ENCODE assay signal across 9 cellular contexts in genomic region chr15:89130194-89130593, GRCh38. TPM values are rescaled to one million over a fixed set of nuclear protein-coding genes. Genes with fewer than 3 reads are reported as not detected.
A peak's percentile ranks its signal among the peaks of the same experiment; 100 is the strongest.
DNase-seq lines count a peak whose midpoint lies in the region; ATAC-seq and TF ChIP-seq lines count a peak whose summit lies in the region.
"Had no signal": no experiment of that assay in that cellular context is flagged by ENCODE, and none has a peak within 500 bp of the region (broad histone marks: within the 10 kb centered on the region; RNA-seq: fewer than 3 reads in every experiment).

No MANE protein-coding gene starts in this region.

- peak; percentile 88 for DNase-seq in natural killer cell treated with Interleukin-12 subunit alpha and Interleukin-12 subunit beta and Interleukin-15 and Interleukin-18, amount 100 ng/mL, for 72 hours (ENCODE audit: low spot score)
- DNase-seq in putamen (ENCODE audit: low spot score) (no peak), NCI-H774 (lab: John Stamatoyannopoulos, UW) (no peak)
- DNase-seq in effector memory CD4-positive, alpha-beta T cell = no peak
- no peak for DNase-seq in activated CD4-positive, alpha-beta T cell treated with anti-CD3 and anti-CD28 coated beads, Interleukin-2, amount 50 U/mL, for 4 hours

- H3K9me3 Mint-ChIP-seq in natural killer cell treated with Interleukin-12 subunit alpha and Interleukin-12 subunit beta and Interleukin-15 and Interleukin-18, amount 100 ng/mL, for 72 hours = no peaks in the 10 kb centered on the region

- peaks cover 40 to 56% of the 10 kb centered on the region in 2 donors for H3K4me1 Mint-ChIP-seq in natural killer cell treated with Interleukin-12 subunit alpha and Interleukin-12 subunit beta and Interleukin-15 and Interleukin-18, amount 100 ng/mL, for 72 hours (ENCODE audit: low read depth in 2 of 2)

- ATAC-seq in GM18511 (IDR thresholded peaks at IDR 0.05; ENCODE audit: unreplicated experiment) = peak; percentile 79
- peak; percentile 83 for ATAC-seq in GM21619 (IDR thresholded peaks at IDR 0.05; ENCODE audit: unreplicated experiment)
- ATAC-seq in natural killer cell treated with Interleukin-12 subunit alpha and Interleukin-12 subunit beta and Interleukin-15 and Interleukin-18, amount 100 ng/mL, for 72 hours = peak; percentile 90 to 91

- peaks cover 52% of the 10 kb centered on the region for H3K4me1 ChIP-seq in Loucy (ENCODE audit: insufficient read depth, low read length, poor library complexity, severe bottlenecking)
- no peaks in the 10 kb centered on the region for H3K4me1 ChIP-seq in effector memory CD4-positive, alpha-beta T cell (ENCODE audit: control insufficient read depth, insufficient read depth, low read length, poor library complexity, severe bottlenecking)

- H4K20me1 ChIP-seq in Loucy (ENCODE audit: insufficient read depth, low read length, poor library complexity, severe bottlenecking) = no peaks in the 10 kb centered on the region

- peak overlapping the region; percentile 12 for H3K4me3 ChIP-seq in Loucy (ENCODE audit: low read length, poor library complexity, severe bottlenecking)
- no peak overlapping the region for H3K4me3 ChIP-seq in effector memory CD4-positive, alpha-beta T cell (ENCODE audit: insufficient read depth, low read depth, low read length, poor library complexity, severe bottlenecking)

- H3K9ac ChIP-seq in Loucy (ENCODE audit: low read depth, low read length, poor library complexity, severe bottlenecking) = peak overlapping the region; percentile 30

- H3K27ac Mint-ChIP-seq in natural killer cell treated with Interleukin-12 subunit alpha and Interleukin-12 subunit beta and Interleukin-15 and Interleukin-18, amount 100 ng/mL, for 72 hours = no peak overlapping the region
- H3K27ac Mint-ChIP-seq: T-helper 17 cell had no signal

- H3K36me3 ChIP-seq in Loucy (ENCODE audit: insufficient read depth, low read length) = peaks cover 34% of the 10 kb centered on the region; the same call in 1 of the 2 replicates
- peaks cover 28% of the 10 kb centered on the region for H3K36me3 ChIP-seq in effector memory CD4-positive, alpha-beta T cell (ENCODE audit: control insufficient read depth, insufficient read depth, low read length)

- H3K4me2 ChIP-seq in Loucy (ENCODE audit: low read depth, low read length, poor library complexity, severe bottlenecking) = peak overlapping the region; percentile 46

- H2AFZ ChIP-seq in Loucy (ENCODE audit: low read length) = no peak overlapping the region

- no peaks in the 10 kb centered on the region for H3K27me3 Mint-ChIP-seq in natural killer cell treated with Interleukin-12 subunit alpha and Interleukin-12 subunit beta and Interleukin-15 and Interleukin-18, amount 100 ng/mL, for 72 hours
- H3K27me3 Mint-ChIP-seq: T-helper 17 cell had no signal

- H3K4me3 Mint-ChIP-seq in natural killer cell treated with Interleukin-12 subunit alpha and Interleukin-12 subunit beta and Interleukin-15 and Interleukin-18, amount 100 ng/mL, for 72 hours = peak overlapping the region; percentile 81
- H3K4me3 Mint-ChIP-seq: T-helper 17 cell had no signal

- H3K79me2 ChIP-seq in Loucy (ENCODE audit: insufficient read depth, low read length) = no peaks in the 10 kb centered on the region

- no peaks in the 10 kb centered on the region for H3K9me3 ChIP-seq in Loucy (ENCODE audit: insufficient read depth, low read depth, low read length)
- no peaks in the 10 kb centered on the region for H3K9me3 ChIP-seq in effector memory CD4-positive, alpha-beta T cell (ENCODE audit: control insufficient read depth, low read length)

- H3F3A ChIP-seq in Loucy (ENCODE audit: low read depth) = peaks cover 9% of the 10 kb centered on the region; the same call in 1 of the 2 replicates

- no peaks in the 10 kb centered on the region for H3K9me2 ChIP-seq in Loucy (replicated peaks; ENCODE audit: low read depth, low read length)

- peaks cover 21% of the 10 kb centered on the region for H3K36me3 Mint-ChIP-seq in natural killer cell treated with Interleukin-12 subunit alpha and Interleukin-12 subunit beta and Interleukin-15 and Interleukin-18, amount 100 ng/mL, for 72 hours

- no peak overlapping the region for H3K27ac ChIP-seq in effector memory CD4-positive, alpha-beta T cell (ENCODE audit: insufficient read depth, low read length, poor library complexity, severe bottlenecking)

- H3K27me3 ChIP-seq in Loucy (ENCODE audit: insufficient read depth, low read length, poor library complexity, severe bottlenecking) = no peaks in the 10 kb centered on the region
- no peaks in the 10 kb centered on the region for H3K27me3 ChIP-seq in effector memory CD4-positive, alpha-beta T cell (replicated peaks; ENCODE audit: control insufficient read depth, insufficient read depth, low read length, poor library complexity, severe bottlenecking)

- no peak for TF ChIP-seq CTCF in Loucy (conservative IDR thresholded peaks at IDR 0.05; ENCODE audit: low read length)

RNA-seq across cellular contexts. Expression of gene ABHD2, which starts 41.9 kb away (rescaled TPM):
- 100 to 1,000 TPM; 130 to 214 TPM for total RNA-seq in natural killer cell treated with Interleukin-12 subunit alpha and Interleukin-12 subunit beta and Interleukin-15 and Interleukin-18, amount 100 ng/mL, for 72 hours
